8 cellular contexts compared by ENCODE assay signal in the genomic region with DNA sequence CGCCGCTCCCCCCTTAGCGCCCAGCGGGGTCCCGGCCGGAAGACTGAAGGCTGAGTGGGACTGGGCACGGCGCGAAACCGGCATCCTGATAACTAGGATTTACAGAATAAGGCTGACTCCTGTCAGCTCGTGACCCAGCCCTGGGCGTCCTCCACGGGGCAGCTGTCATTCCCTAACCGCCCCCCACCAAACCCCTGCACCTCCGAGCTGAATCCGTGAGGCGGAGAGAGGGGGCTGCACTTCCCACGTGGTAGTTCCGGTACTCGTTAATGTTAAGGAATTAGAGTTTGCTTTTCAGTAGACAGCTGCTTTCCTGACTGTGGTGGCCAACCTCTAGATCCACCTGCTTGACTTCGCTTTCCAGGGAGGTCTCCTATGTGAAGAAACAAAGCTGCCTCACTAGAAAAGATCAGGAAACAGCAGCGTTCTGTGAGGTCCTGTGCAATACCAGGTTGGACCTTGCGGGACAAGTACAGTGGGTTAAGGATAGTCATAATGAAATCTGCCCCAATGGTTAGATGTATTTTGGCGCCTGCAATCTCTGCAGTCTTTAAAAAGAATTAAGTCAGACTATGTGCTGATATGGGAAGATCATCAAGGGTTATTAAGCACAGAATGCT. TPM values are rescaled to one million over a fixed set of nuclear protein-coding genes. Genes with fewer than 3 reads are reported as not detected.
DNase-seq lines count a peak whose midpoint lies in the region; ATAC-seq and TF ChIP-seq lines count a peak whose summit lies in the region.

No MANE protein-coding gene starts in this region.

- H3K9me3 Mint-ChIP-seq in activated T-cell treated with anti-CD3 and anti-CD28 coated beads, Interleukin-2, amount 50 U/mL, for 24 hours: no peaks in the 10 kb centered on the region
- no peaks in the 10 kb centered on the region for H3K9me3 Mint-ChIP-seq in activated naive CD8-positive, alpha-beta T cell treated with anti-CD3 and anti-CD28 coated beads, Interleukin-2, amount 10 ng/mL, durations not matched to agents 7 days and 5 days

- no peak overlapping the region for H3K4me3 Mint-ChIP-seq in activated T-cell treated with anti-CD3 and anti-CD28 coated beads, Interleukin-2, amount 50 U/mL, for 24 hours
- H3K4me3 Mint-ChIP-seq in activated naive CD8-positive, alpha-beta T cell treated with anti-CD3 and anti-CD28 coated beads, Interleukin-2, amount 10 ng/mL, durations not matched to agents 7 days and 5 days: no peak overlapping the region

- no peaks in the 10 kb centered on the region for H3K27me3 ChIP-seq in hepatocyte

- H3K4me2 ChIP-seq in hepatocyte: peak overlapping the region; percentile 91

- WGBS in hepatocyte (ENCODE audit: low lambda C conversion rate, missing lambda C conversion rate): 4% methylated on average over 19 of the region's 24 CpGs

- H3K79me2 ChIP-seq in hepatocyte: peaks cover 22% of the 10 kb centered on the region

- no peaks in the 10 kb centered on the region for H3K27me3 Mint-ChIP-seq in activated T-cell treated with anti-CD3 and anti-CD28 coated beads, Interleukin-2, amount 50 U/mL, for 24 hours
- H3K27me3 Mint-ChIP-seq in activated naive CD8-positive, alpha-beta T cell treated with anti-CD3 and anti-CD28 coated beads, Interleukin-2, amount 10 ng/mL, durations not matched to agents 7 days and 5 days: no peaks in the 10 kb centered on the region

- H3K4me1 Mint-ChIP-seq in activated T-cell treated with anti-CD3 and anti-CD28 coated beads, Interleukin-2, amount 50 U/mL, for 24 hours (ENCODE audit: low read depth): peaks cover 43% of the 10 kb centered on the region
- peaks cover 25% of the 10 kb centered on the region for H3K4me1 Mint-ChIP-seq in activated naive CD8-positive, alpha-beta T cell treated with anti-CD3 and anti-CD28 coated beads, Interleukin-2, amount 10 ng/mL, durations not matched to agents 7 days and 5 days

- POLR2A ChIA-PET in activated naive CD8-positive, alpha-beta T cell treated with anti-CD3 and anti-CD28 coated beads, Interleukin-2, amount 10 ng/mL, durations not matched to agents 7 days and 5 days (lab: Charles Lee): interaction anchor here (0.6 to 9.0 kb wide), 18 partner anchors 8 to 103 kb away, joined by 3 to 101 read pairs (median 9); a partner anchor contains a TSS

- no peak for DNase-seq in activated T-cell treated with anti-CD3 and anti-CD28 coated beads, Interleukin-2, amount 50 U/mL, for 24 hours
- DNase-seq in activated T-cell treated with anti-CD3 and anti-CD28 coated beads for 4 hours (no peak), HuH-7 (ENCODE audit: low spot score) (peak; percentile 70), hepatocyte (ENCODE audit: low spot score) (no peak), amniotic stem cell (lab: John Stamatoyannopoulos, UW) (no peak), NCI-H2196 (lab: John Stamatoyannopoulos, UW; ENCODE audit: unreplicated experiment) (no peak)
- DNase-seq in activated naive CD8-positive, alpha-beta T cell treated with anti-CD3 and anti-CD28 coated beads, Interleukin-2, amount 10 ng/mL, durations not matched to agents 7 days and 5 days: no peak

- peak overlapping the region; percentile 37 for H3K4me3 ChIP-seq in hepatocyte
- H3K4me3 ChIP-seq in skin epidermis: peak overlapping the region; percentile 56 to 95 (median 87)

- H3K27ac ChIP-seq in hepatocyte: peak overlapping the region; percentile 91
- H3K27ac ChIP-seq in skin epidermis: peak overlapping the region; percentile 82 to 100 (median 96)

- TF ChIP-seq CTCF in hepatocyte (IDR thresholded peaks at IDR 0.05; ENCODE audit: poor library complexity): no peak

- no peaks in the 10 kb centered on the region for H4K20me1 ChIP-seq in hepatocyte (ENCODE audit: insufficient read depth, poor library complexity, severe bottlenecking)

- H3K36me3 Mint-ChIP-seq in activated T-cell treated with anti-CD3 and anti-CD28 coated beads, Interleukin-2, amount 50 U/mL, for 24 hours (ENCODE audit: low read depth): peaks cover 7% of the 10 kb centered on the region
- H3K36me3 Mint-ChIP-seq in activated naive CD8-positive, alpha-beta T cell treated with anti-CD3 and anti-CD28 coated beads, Interleukin-2, amount 10 ng/mL, durations not matched to agents 7 days and 5 days: no peaks in the 10 kb centered on the region

- no peaks in the 10 kb centered on the region for H3K36me3 ChIP-seq in hepatocyte (replicated peaks; ENCODE audit: insufficient read depth, low read depth)

- no peaks in the 10 kb centered on the region for H3K9me3 ChIP-seq in hepatocyte (ENCODE audit: low read depth)

- H3K9me2 ChIP-seq in hepatocyte (replicated peaks; ENCODE audit: insufficient read depth): no peaks in the 10 kb centered on the region

- peak; percentile 20 for ATAC-seq in activated naive CD8-positive, alpha-beta T cell treated with anti-CD3 and anti-CD28 coated beads, Interleukin-2, amount 10 ng/mL, durations not matched to agents 7 days and 5 days (ENCODE audit: low read depth)

- peak overlapping the region; percentile 23 for H2AFZ ChIP-seq in hepatocyte

- H3K27ac Mint-ChIP-seq in activated T-cell treated with anti-CD3 and anti-CD28 coated beads, Interleukin-2, amount 50 U/mL, for 24 hours: peak overlapping the region; percentile 89
- H3K27ac Mint-ChIP-seq in activated naive CD8-positive, alpha-beta T cell treated with anti-CD3 and anti-CD28 coated beads, Interleukin-2, amount 10 ng/mL, durations not matched to agents 7 days and 5 days: peak overlapping the region; percentile 90

- H3K4me1 ChIP-seq in hepatocyte (ENCODE audit: insufficient read depth): peaks cover 5% of the 10 kb centered on the region

RNA-seq across cellular contexts. Expression of a gene that starts 1.0 kb away (rescaled TPM):
- total RNA-seq in activated naive CD8-positive, alpha-beta T cell treated with anti-CD3 and anti-CD28 coated beads, Interleukin-2, amount 10 ng/mL, durations not matched to agents 7 days and 5 days: 100 to 1,000 TPM; 107 TPM
- total RNA-seq in hepatocyte: 22.8 and 29.0 TPM in 2 replicates
- 129 and 143 TPM in 2 replicates for polyA plus RNA-seq in hepatocyte

RNA-seq across cellular contexts. Expression of a gene that starts 12.0 kb away (rescaled TPM):
- 100 to 1,000 TPM; 221 to 222 TPM for total RNA-seq in activated naive CD8-positive, alpha-beta T cell treated with anti-CD3 and anti-CD28 coated beads, Interleukin-2, amount 10 ng/mL, durations not matched to agents 7 days and 5 days
- total RNA-seq in hepatocyte: 2.2 and 4.3 TPM in 2 replicates
- 8.8 and 10.1 TPM in 2 replicates for polyA plus RNA-seq in hepatocyte

RNA-seq across cellular contexts. Expression of a gene that starts 22.2 kb away (rescaled TPM):
- 10 to 100 TPM; 23.2 to 27.9 TPM for total RNA-seq in activated naive CD8-positive, alpha-beta T cell treated with anti-CD3 and anti-CD28 coated beads, Interleukin-2, amount 10 ng/mL, durations not matched to agents 7 days and 5 days
- total RNA-seq in hepatocyte: 13.0 and 15.5 TPM in 2 replicates
- polyA plus RNA-seq in hepatocyte: 36.9 and 42.9 TPM in 2 replicates

RNA-seq across cellular contexts. Expression of a gene that starts 40.6 kb away (rescaled TPM):
- 10 to 100 TPM; 35.3 to 36.3 TPM for total RNA-seq in activated naive CD8-positive, alpha-beta T cell treated with anti-CD3 and anti-CD28 coated beads, Interleukin-2, amount 10 ng/mL, durations not matched to agents 7 days and 5 days
- 10.9 and 12.5 TPM in 2 replicates for total RNA-seq in hepatocyte
- polyA plus RNA-seq in hepatocyte: 10.7 and 16.8 TPM in 2 replicates

RNA-seq across cellular contexts. Expression of a gene that starts 48.5 kb away (rescaled TPM):
- 100 to 1,000 TPM; 111 to 119 TPM for total RNA-seq in activated naive CD8-positive, alpha-beta T cell treated with anti-CD3 and anti-CD28 coated beads, Interleukin-2, amount 10 ng/mL, durations not matched to agents 7 days and 5 days
- 40.4 and 50.2 TPM in 2 replicates for total RNA-seq in hepatocyte
- 124 and 134 TPM in 2 replicates for polyA plus RNA-seq in hepatocyte

Comparison
In these comparisons a context has a peak if more than half of its experiments do, and no peak if none do; other contexts are left out.
1. RNA of a gene that starts 12.0 kb away (total RNA-seq): 221 to 222 TPM in activated naive CD8-positive, alpha-beta T cell treated with anti-CD3 and anti-CD28 coated beads, Interleukin-2, amount 10 ng/mL, durations not matched to agents 7 days and 5 days; 2.2 to 4.3 TPM in hepatocyte; every median in the first group is over 10 times any median in the second.